ENCODE assay signal across 1 cellular context in the genomic region with DNA sequence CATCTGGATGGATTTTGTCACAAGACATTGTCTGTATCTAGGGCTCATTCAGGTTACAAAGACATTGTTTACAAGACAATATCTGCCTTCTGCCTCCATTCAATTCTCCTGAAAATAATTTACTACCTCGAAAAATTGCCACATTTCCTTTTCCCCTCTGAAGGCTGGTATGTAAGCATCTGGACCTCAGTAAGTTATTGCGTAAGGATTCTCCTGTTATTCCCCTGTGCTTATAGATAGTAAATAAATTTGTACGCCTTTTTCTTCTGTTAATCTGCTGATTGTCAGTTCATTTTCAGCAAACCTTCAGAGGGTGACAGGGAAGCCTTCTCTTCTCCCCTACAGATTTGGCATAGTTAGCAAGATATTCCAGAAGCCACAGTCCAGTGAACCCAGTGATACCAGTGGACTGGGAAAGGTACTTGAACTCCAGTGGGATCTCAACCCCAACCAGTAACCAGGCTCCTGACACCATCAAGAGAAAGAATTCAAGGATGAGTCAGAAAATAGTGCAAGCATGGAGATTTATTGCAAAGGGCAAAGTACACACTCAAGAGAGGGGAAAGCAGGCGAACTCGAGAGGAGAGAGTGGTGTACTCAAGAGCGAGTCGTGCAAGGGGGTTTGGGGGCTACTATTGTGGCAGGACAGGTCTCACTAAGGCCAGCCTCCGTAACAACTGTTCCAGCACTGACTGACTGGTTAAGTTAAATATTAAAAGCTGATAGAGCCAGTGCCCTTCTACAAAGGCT.
TF ChIP-seq lines count a peak whose summit lies in the region.

No MANE protein-coding gene starts in this region.

TF ChIP-seq in SK-N-SH, 30 proteins besides CTCF, POLR2A, EP300 and RAD21 (continued from another document):
- TF ChIP-seq, protein P1, sequence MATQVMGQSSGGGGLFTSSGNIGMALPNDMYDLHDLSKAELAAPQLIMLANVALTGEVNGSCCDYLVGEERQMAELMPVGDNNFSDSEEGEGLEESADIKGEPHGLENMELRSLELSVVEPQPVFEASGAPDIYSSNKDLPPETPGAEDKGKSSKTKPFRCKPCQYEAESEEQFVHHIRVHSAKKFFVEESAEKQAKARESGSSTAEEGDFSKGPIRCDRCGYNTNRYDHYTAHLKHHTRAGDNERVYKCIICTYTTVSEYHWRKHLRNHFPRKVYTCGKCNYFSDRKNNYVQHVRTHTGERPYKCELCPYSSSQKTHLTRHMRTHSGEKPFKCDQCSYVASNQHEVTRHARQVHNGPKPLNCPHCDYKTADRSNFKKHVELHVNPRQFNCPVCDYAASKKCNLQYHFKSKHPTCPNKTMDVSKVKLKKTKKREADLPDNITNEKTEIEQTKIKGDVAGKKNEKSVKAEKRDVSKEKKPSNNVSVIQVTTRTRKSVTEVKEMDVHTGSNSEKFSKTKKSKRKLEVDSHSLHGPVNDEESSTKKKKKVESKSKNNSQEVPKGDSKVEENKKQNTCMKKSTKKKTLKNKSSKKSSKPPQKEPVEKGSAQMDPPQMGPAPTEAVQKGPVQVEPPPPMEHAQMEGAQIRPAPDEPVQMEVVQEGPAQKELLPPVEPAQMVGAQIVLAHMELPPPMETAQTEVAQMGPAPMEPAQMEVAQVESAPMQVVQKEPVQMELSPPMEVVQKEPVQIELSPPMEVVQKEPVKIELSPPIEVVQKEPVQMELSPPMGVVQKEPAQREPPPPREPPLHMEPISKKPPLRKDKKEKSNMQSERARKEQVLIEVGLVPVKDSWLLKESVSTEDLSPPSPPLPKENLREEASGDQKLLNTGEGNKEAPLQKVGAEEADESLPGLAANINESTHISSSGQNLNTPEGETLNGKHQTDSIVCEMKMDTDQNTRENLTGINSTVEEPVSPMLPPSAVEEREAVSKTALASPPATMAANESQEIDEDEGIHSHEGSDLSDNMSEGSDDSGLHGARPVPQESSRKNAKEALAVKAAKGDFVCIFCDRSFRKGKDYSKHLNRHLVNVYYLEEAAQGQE (IDR thresholded peaks at IDR 0.05; ENCODE audit: low read depth, low read length) = no peak
- TF ChIP-seq TCF12 (IDR thresholded peaks at IDR 0.05) (no peak), RCOR1 (IDR thresholded peaks at IDR 0.05; ENCODE audit: low read length) (no peak), SIN3A (IDR thresholded peaks at IDR 0.05; ENCODE audit: borderline replicate concordance, low read depth, low read length) (no peak)
- TF ChIP-seq, protein P2, sequence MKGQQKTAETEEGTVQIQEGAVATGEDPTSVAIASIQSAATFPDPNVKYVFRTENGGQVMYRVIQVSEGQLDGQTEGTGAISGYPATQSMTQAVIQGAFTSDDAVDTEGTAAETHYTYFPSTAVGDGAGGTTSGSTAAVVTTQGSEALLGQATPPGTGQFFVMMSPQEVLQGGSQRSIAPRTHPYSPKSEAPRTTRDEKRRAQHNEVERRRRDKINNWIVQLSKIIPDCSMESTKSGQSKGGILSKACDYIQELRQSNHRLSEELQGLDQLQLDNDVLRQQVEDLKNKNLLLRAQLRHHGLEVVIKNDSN (IDR thresholded peaks at IDR 0.05; ENCODE audit: borderline replicate concordance, low read depth) = no peak
